Comparison of ENCODE assay signal across 15 cellular contexts in the genomic region with DNA sequence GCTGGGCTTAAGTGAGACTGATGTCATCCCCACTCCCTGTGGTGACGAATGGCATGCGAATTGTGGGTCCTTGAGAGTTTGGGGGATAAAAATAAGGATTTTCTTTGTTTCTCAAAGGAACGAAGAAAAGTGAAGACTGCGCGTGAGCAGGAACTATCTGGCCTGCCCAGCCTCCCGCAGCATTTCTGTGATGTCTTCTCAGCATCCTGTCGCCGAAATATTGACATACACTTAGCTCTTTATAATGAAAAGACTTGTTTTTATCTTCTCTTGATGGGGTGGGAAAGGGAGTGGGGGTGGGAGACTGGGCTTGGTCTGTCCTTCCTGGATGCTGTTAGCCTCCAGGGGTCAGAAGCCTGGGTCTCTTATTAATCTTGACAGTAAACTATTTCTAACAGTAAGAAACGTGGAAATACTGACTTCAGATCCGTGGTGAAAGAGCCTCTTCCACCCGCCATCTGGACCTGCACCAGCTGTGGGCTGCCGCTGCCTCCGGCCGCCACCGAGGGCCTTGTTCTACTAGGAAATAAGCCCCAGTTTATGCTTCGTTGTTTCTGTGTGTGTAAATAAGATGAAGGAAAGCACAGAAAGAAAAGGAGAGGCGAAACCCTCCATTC.
DNase-seq lines count a peak whose midpoint lies in the region; ATAC-seq and TF ChIP-seq lines count a peak whose summit lies in the region.
"Had no signal": no experiment of that assay in that cellular context is flagged by ENCODE, and none has a peak within 500 bp of the region (broad histone marks: within the 10 kb centered on the region; RNA-seq: fewer than 3 reads in every experiment).

No MANE protein-coding gene starts in this region.

- peak overlapping the region; percentile 99 for H3K27ac ChIP-seq in layer of hippocampus (ENCODE audit: low read depth, low read length)
- H3K27ac ChIP-seq in vagina, result peak overlapping the region; percentile 78

- no peak for TF ChIP-seq POLR2A in vagina (IDR thresholded peaks at IDR 0.05)

- H3K4me3 ChIP-seq in vagina, result peak overlapping the region in 1 of 2 donors; percentile 12
- H3K4me3 ChIP-seq: pancreas had no signal

- H3K36me3 ChIP-seq in vagina, result peaks cover 0 to 30% of the 10 kb centered on the region in 2 donors

- intact Hi-C loops in vagina (cut with DNase I), result no loop called here

- no peaks in the 10 kb centered on the region for H3K9me3 ChIP-seq in vagina
- H3K9me3 ChIP-seq: pancreas had no signal

- no peak for TF ChIP-seq CTCF in vagina (IDR thresholded peaks at IDR 0.05)

- H3K27me3 ChIP-seq in layer of hippocampus (ENCODE audit: control insufficient read depth, insufficient read depth, low read length) (no peaks in the 10 kb centered on the region), vagina (no peaks in the 10 kb centered on the region)
- H3K27me3 ChIP-seq: pancreas had no signal

- ATAC-seq in HG02623 (IDR thresholded peaks at IDR 0.05; ENCODE audit: unreplicated experiment) (no peak), GM18520 (IDR thresholded peaks at IDR 0.05; ENCODE audit: unreplicated experiment) (no peak)
- ATAC-seq: pancreas had no signal

- peaks cover 94% of the 10 kb centered on the region for H3K4me1 ChIP-seq in vagina

- DNase-seq in NCI-H524 (lab: John Stamatoyannopoulos, UW), result peak; percentile 13 to 57
- DNase-seq in NCI-H524 treated with DMSO at 0.1 percent for 48 hours (lab: John Stamatoyannopoulos, UW), result no peak
- DNase-seq in retina, result peak; percentile 59
- DNase-seq in vagina (ENCODE audit: extremely low spot score in 2 of 2), result no peak
- no peak for DNase-seq in NAMALWA (ENCODE audit: low spot score)
- DNase-seq: 8988T; CD8-positive, alpha-beta memory T cell; effector CD8-positive, alpha-beta T cell; GOT3; stimulated activated CD4-positive, alpha-beta T cell treated with anti-CD3 and anti-CD28 coated beads, Interleukin-4, amount 100 ng/mL, for 4 hours; stimulated activated naive CD4-positive, alpha-beta T cell had no signal

Comparison
In these comparisons a context has a peak if more than half of its experiments do, and no peak if none do; other contexts are left out.
1. DNase-seq: peak in NCI-H524 (2 of 2) and retina (single experiment); none in NCI-H524 treated with DMSO at 0.1 percent for 48 hours (single experiment), vagina (0 of 2) and NAMALWA (single experiment).